In genomic region chr3:177499779-177500423, GRCh38 we compare ENCODE assay signal across 20 cellular contexts.
DNase-seq lines count a peak whose midpoint lies in the region; ATAC-seq, FAIRE-seq and TF ChIP-seq lines count a peak whose summit lies in the region.
"Had no signal": no experiment of that assay in that cellular context is flagged by ENCODE, and none has a peak within 500 bp of the region (broad histone marks: within the 10 kb centered on the region; RNA-seq: fewer than 3 reads in every experiment).

No MANE protein-coding gene starts in this region.

- CTCF ChIA-PET in Panc1 (lab: Charles Lee): no interaction called here

- DNase-seq in COLO829 (ENCODE audit: low spot score): peak; percentile 37
- DNase-seq in Panc1 (ENCODE audit: low read depth, low spot score): no peak
- peak; percentile 63 for DNase-seq in left lobe of liver (ENCODE audit: low spot score)
- DNase-seq in pancreas: no peak
- DNase-seq in T-helper 9 cell: no peak
- DNase-seq in kidney: no peak
- DNase-seq in heart right ventricle: no peak
- DNase-seq in iPS-NIHi11 (ENCODE audit: low spot score): no peak
- DNase-seq: COR-L47, DMS53, GM23248, Karpas-422, NCI-H1105 treated with DMSO at 0.1 percent for 48 hours, NCI-H187 treated with DMSO at 0.1 percent for 48 hours, NCI-H446 treated with DMSO at 0.1 percent for 48 hours, NCI-H82, SHP77 treated with DMSO at 0.1 percent for 48 hours had no signal

- ATAC-seq in Panc1 (peak; percentile 70), left lobe of liver (peak; percentile 97), pancreas (peak; percentile 59 to 81 (median 76)), heart right ventricle (no peak)
- ATAC-seq: GM12878 had no signal

- FAIRE-seq in pancreas (lab: Jason Lieb, UNC): no peak
- FAIRE-seq in kidney (lab: Jason Lieb, UNC): no peak
- FAIRE-seq: GM12878, RCC 7860 had no signal

- whole genome bisulfite sequencing in pancreas, 2 donors: 59 to 70% methylated on average over 8 of the region's 8 CpGs
- WGBS in heart right ventricle, 2 donors: 86 to 87% methylated on average over 8 of the region's 8 CpGs

- intact Hi-C loops in Panc1 (cut with micrococcal nuclease; ENCODE audit: unreplicated experiment) (no loop called here), pancreas (cut with DNase I) (no loop called here), kidney (cut with DNase I) (no loop called here), heart right ventricle (cut with DNase I) (loop anchor here in 1 of 10 donors (10.0 kb wide), 1 partner anchor 135 kb away; no protein-coding TSS in a partner anchor)

- BruUV-seq in Panc1 (replicated peaks; lab: Mats Ljungman, UMichigan): no TSS peak

- H3K9ac ChIP-seq in kidney (ENCODE audit: low read length in 2 of 2): no peak overlapping the region
- H3K9ac ChIP-seq: BLaER1 treated with 17β-estradiol and CSF1 and Interleukin-3, amounts not matched to agents 10 nM and 100 nM; GM23248 had no signal

- no peaks in the 10 kb centered on the region for H3K9me3 ChIP-seq in Panc1 (ENCODE audit: control insufficient read depth, insufficient read depth, low read depth, low read length)
- H3K9me3 ChIP-seq in pancreas: no peaks in the 10 kb centered on the region
- no peaks in the 10 kb centered on the region for H3K9me3 ChIP-seq in kidney (ENCODE audit: control insufficient read depth in 1 of 2, low read length in 2 of 2)
- peaks cover 0 to 4% (median 0%) of the 10 kb centered on the region in 11 donors for H3K9me3 ChIP-seq in heart right ventricle

- POLR2A ChIA-PET in Panc1 (lab: Charles Lee): no interaction called here

- H3K4me3 ChIP-seq in Panc1 (ENCODE audit: low read depth in 2 of 2, low read length in 2 of 2) (no peak overlapping the region), pancreas (no peak overlapping the region), kidney (ENCODE audit: low read length in 2 of 2) (no peak overlapping the region), heart right ventricle (no peak overlapping the region)
- H3K4me3 ChIP-seq: BLaER1 treated with 17β-estradiol and CSF1 and Interleukin-3, amounts not matched to agents 10 nM and 100 nM; GM12878; GM23248 had no signal

- H3K27me3 ChIP-seq in Panc1 (ENCODE audit: control insufficient read depth, insufficient read depth, low read length): no peaks in the 10 kb centered on the region
- H3K27me3 ChIP-seq in pancreas: no peaks in the 10 kb centered on the region
- no peaks in the 10 kb centered on the region for H3K27me3 ChIP-seq in heart right ventricle
- H3K27me3 ChIP-seq: BLaER1 treated with 17β-estradiol and CSF1 and Interleukin-3, amounts not matched to agents 10 nM and 100 nM had no signal

- TF ChIP-seq CTCF in Panc1 (IDR thresholded peaks at IDR 0.05): no peak
- no peak for TF ChIP-seq CTCF in pancreas (IDR thresholded peaks at IDR 0.05)
- no peak for TF ChIP-seq CTCF in kidney (IDR thresholded peaks at IDR 0.05; ENCODE audit: borderline replicate concordance, extremely low read depth, insufficient read depth)
- TF ChIP-seq CTCF in heart right ventricle (IDR thresholded peaks at IDR 0.05): no peak

- H3K36me3 ChIP-seq in Panc1 (ENCODE audit: control insufficient read depth, insufficient read depth, low read length) (no peaks in the 10 kb centered on the region), pancreas (no peaks in the 10 kb centered on the region), kidney (ENCODE audit: control insufficient read depth in 1 of 2, insufficient read depth in 2 of 2, low read length in 2 of 2) (no peaks in the 10 kb centered on the region), heart right ventricle (no peaks in the 10 kb centered on the region)
- H3K36me3 ChIP-seq: BLaER1 treated with 17β-estradiol and CSF1 and Interleukin-3, amounts not matched to agents 10 nM and 100 nM had no signal

- in situ Hi-C loops in Panc1 (cut with HindIII; ENCODE audit: low pct_unique_long_range_greater_than_20kb, low sequenced_read_pairs): no loop called here

- H3K4me1 ChIP-seq in Panc1 (ENCODE audit: control insufficient read depth, insufficient read depth, low read length): peaks cover 12% of the 10 kb centered on the region; the same call in 1 of the 2 replicates
- H3K4me1 ChIP-seq in pancreas: peaks cover 14 to 19% (median 18%) of the 10 kb centered on the region in 3 donors
- no peaks in the 10 kb centered on the region for H3K4me1 ChIP-seq in kidney (ENCODE audit: control insufficient read depth in 1 of 2, insufficient read depth in 1 of 2, low read depth in 1 of 2, low read length in 2 of 2)
- peaks cover 0 to 3% (median 0%) of the 10 kb centered on the region in 9 donors for H3K4me1 ChIP-seq in heart right ventricle

- H3K27ac ChIP-seq in Panc1 (ENCODE audit: low read length) (peak overlapping the region; percentile 41; the same call in 1 of the 2 replicates), pancreas (peak overlapping the region in 2 of 4 donors; percentile 24 to 62), kidney (ENCODE audit: low read depth in 2 of 2, low read length in 2 of 2) (no peak overlapping the region), heart right ventricle (no peak overlapping the region)
- H3K27ac ChIP-seq: BLaER1 treated with 17β-estradiol and CSF1 and Interleukin-3, amounts not matched to agents 10 nM and 100 nM; GM23248 had no signal

Comparison
In these comparisons a context has a peak if more than half of its experiments do, and no peak if none do; other contexts are left out.
1. DNase-seq: peak in COLO829 (single experiment) and left lobe of liver (single experiment); none in Panc1 (single experiment), pancreas (0 of 6), T-helper 9 cell (single experiment), kidney (single experiment), heart right ventricle (0 of 2) and iPS-NIHi11 (single experiment).
2. ATAC-seq: peak in Panc1 (single experiment), left lobe of liver (single experiment) and pancreas (4 of 4); none in heart right ventricle (0 of 8).